In the genomic region with DNA sequence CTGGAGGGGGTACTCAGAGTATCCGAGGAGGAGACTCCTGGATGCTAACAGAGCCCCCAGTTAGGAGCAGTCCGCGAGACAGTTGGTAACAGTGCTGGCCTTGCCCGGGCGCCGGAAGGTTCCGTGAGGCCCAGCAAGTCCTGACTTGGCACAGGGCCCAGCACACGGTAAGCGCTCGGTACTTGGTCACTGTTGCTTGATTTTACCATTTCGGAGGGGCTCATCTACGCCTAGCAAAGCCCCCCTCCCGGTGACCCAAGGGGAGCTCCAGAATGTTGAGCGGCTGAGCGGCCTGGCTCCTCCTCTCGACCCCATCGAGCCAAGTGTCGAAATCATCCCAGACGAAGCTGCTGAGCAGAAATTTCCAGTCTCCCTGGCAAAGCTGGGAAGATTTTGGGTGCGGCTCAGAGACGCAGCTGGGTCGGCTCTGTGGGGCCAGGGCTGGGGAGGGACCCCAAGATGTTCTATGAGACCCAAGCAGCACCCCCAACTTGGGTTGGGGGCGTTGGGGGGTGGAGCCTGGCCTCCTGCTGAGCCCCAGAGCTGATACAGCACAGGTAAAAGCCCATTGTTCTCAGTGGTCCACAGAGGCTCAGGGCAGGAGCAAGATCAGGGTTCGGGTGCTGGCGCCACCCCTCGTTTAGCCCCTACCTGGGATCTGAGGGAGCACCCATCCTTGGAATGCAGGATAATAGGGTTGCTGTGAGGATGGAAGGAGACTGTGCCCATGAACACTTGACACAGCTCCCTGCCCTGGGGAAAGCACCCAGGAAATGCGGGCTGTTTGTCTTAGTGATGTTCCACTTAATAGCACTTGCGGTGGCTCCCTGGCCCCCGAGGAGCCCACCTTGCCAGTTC, we compare ENCODE assay signal across 8 cellular contexts.
DNase-seq lines count a peak whose midpoint lies in the region; ATAC-seq and TF ChIP-seq lines count a peak whose summit lies in the region.

No MANE protein-coding gene starts in this region.

- H3K4me1 ChIP-seq in uterus: peaks cover 17 to 27% of the 10 kb centered on the region in 2 donors

- no peaks in the 10 kb centered on the region for H3K9me3 ChIP-seq in uterus

- H3K36me3 ChIP-seq in uterus: no peaks in the 10 kb centered on the region

- no peaks in the 10 kb centered on the region for H3K27me3 ChIP-seq in uterus

- no peak for TF ChIP-seq CTCF in uterus (IDR thresholded peaks at IDR 0.05)

- ATAC-seq in HG03460 (IDR thresholded peaks at IDR 0.05; ENCODE audit: unreplicated experiment): no peak

- TF ChIP-seq POLR2A in uterus (IDR thresholded peaks at IDR 0.05): peak; percentile 75 to 85

- DNase-seq in CD1c-positive myeloid dendritic cell (ENCODE audit: extremely low spot score) (peak; percentile 60), LHCN-M2 (ENCODE audit: low read depth) (peak; percentile 78), fibroblast of gingiva (ENCODE audit: low read depth) (peak; percentile 95), myocyte (ENCODE audit: low read depth) (peak; percentile 82), uterus (peak; percentile 96), SHP77 (lab: John Stamatoyannopoulos, UW) (no peak)
- peak; percentile 53 for DNase-seq in activated T-cell treated with anti-CD3 and anti-CD28 coated beads, Interleukin-2, amount 50 U/mL, for 1 hour

- intact Hi-C loops in uterus (cut with DNase I; ENCODE audit: low total_unique reads): loop anchor here (5.0 kb wide), 2 partner anchors 81 to 166 kb away; no protein-coding TSS in a partner anchor

- H3K4me3 ChIP-seq in uterus: peak overlapping the region; percentile 43 to 50

- H3K27ac ChIP-seq in uterus: peak overlapping the region; percentile 100

Comparison
In these comparisons a context has a peak if more than half of its experiments do, and no peak if none do; other contexts are left out.
1. DNase-seq: peak in CD1c-positive myeloid dendritic cell (single experiment), LHCN-M2 (single experiment), activated T-cell treated with anti-CD3 and anti-CD28 coated beads, Interleukin-2, amount 50 U/mL, for 1 hour (single experiment), fibroblast of gingiva (single experiment), myocyte (single experiment) and uterus (2 of 2); none in SHP77 (0 of 2).